ENCODE assay signal across 1 cellular context in genomic region chr2:238894950-238895298, GRCh38.
TF ChIP-seq lines count a peak whose summit lies in the region.

No MANE protein-coding gene starts in this region.

TF ChIP-seq in HCT116, 20 proteins besides CTCF, POLR2A, EP300 and RAD21:
- TF ChIP-seq ZBTB33 (IDR thresholded peaks at IDR 0.05; ENCODE audit: extremely low read depth, insufficient replicate concordance, low read length), result no peak
- no peak for TF ChIP-seq SRF (IDR thresholded peaks at IDR 0.05; ENCODE audit: low read depth)
- TF ChIP-seq JUND (IDR thresholded peaks at IDR 0.05), result no peak
- no peak for TF ChIP-seq ATF3 (IDR thresholded peaks at IDR 0.05)
- no peak for TF ChIP-seq EZH2 (IDR thresholded peaks at IDR 0.05)
- no peak for TF ChIP-seq EGR1 (IDR thresholded peaks at IDR 0.05; ENCODE audit: low read depth)
- no peak for TF ChIP-seq POLR2AphosphoS5 (IDR thresholded peaks at IDR 0.05; ENCODE audit: low read depth, low read length)
- TF ChIP-seq MAX (IDR thresholded peaks at IDR 0.05), result no peak
- no peak for TF ChIP-seq EZH2phosphoT487 (IDR thresholded peaks at IDR 0.05; ENCODE audit: borderline replicate concordance)
TF ChIP-seq in HCT116: peak in this region for 0.
